Comparison of ENCODE assay signal across 18 cellular contexts in the genomic region with DNA sequence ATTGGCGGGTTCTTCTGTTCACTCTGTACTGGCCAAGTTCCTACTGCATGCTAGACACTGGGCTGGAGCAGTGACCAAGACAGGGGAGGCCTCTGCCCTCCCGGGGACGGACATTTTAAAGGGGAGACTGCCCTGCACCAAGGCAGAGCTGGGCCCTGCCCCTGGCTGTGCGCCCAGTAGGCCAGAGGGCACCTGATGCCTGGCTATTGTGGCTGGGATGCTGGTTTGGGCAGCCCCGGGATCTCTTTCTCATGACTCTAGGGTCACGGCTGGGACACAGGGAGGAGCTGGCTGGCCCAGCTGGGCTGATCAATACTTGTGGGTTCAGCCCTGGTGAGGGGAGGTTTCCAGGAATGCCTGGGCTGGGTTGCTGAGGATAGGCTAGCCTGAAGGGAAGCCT. TPM values are rescaled to one million over a fixed set of nuclear protein-coding genes. Genes with fewer than 3 reads are reported as not detected.
DNase-seq lines count a peak whose midpoint lies in the region; ATAC-seq and TF ChIP-seq lines count a peak whose summit lies in the region.
"Had no signal": no experiment of that assay in that cellular context is flagged by ENCODE, and none has a peak within 500 bp of the region (broad histone marks: within the 10 kb centered on the region; RNA-seq: fewer than 3 reads in every experiment).

No MANE protein-coding gene starts in this region.

- DNase-seq in H7 = peak; percentile 53
- peak in 3 of 4 donors; percentile 46 to 57 (median 56) for DNase-seq in body of pancreas
- peak; percentile 79 for DNase-seq in left ventricle myocardium superior
- no peak for DNase-seq in kidney tubule cell (ENCODE audit: low spot score)
- DNase-seq in endodermal cell = no peak
- DNase-seq in stimulated activated naive CD4-positive, alpha-beta T cell (lab: John Stamatoyannopoulos, UW) = no peak
- DNase-seq: activated CD4-positive, alpha-beta memory T cell treated with anti-CD3 and anti-CD28 coated beads, Interleukin-2, amount 10 ng/mL, durations not matched to agents 7 days and 5 days; NCI-H187 treated with DMSO at 0.1 percent for 48 hours; NCI-H446; WERI-Rb-1 had no signal

- H3K27me3 ChIP-seq in H7 (ENCODE audit: control insufficient read depth, insufficient read depth, low read length) (0 out of 2 replicates have a peak, but pooled peaks cover 1% of the 10 kb centered on the region), body of pancreas (no peaks in the 10 kb centered on the region), parathyroid adenoma (ENCODE audit: control insufficient read depth, insufficient read depth, low read length) (no peaks in the 10 kb centered on the region), endodermal cell (ENCODE audit: control insufficient read depth, insufficient read depth, low read length, poor library complexity, severe bottlenecking) (no peaks in the 10 kb centered on the region)

- H3K4me3 Mint-ChIP-seq in endodermal cell = no peak overlapping the region
- H3K4me3 Mint-ChIP-seq: activated CD4-positive, alpha-beta memory T cell treated with anti-CD3 and anti-CD28 coated beads, Interleukin-2, amount 10 ng/mL, durations not matched to agents 7 days and 5 days; IgD-negative memory B cell; naive thymus-derived CD8-positive, alpha-beta T cell had no signal

- H3K4me1 ChIP-seq in body of pancreas (peaks cover 15% of the 10 kb centered on the region), parathyroid adenoma (peaks cover 16% of the 10 kb centered on the region), endodermal cell (ENCODE audit: control insufficient read depth, insufficient read depth, low read length) (no peaks in the 10 kb centered on the region)

- H3K4me1 Mint-ChIP-seq in endodermal cell = no peaks in the 10 kb centered on the region

- TF ChIP-seq CTCF in body of pancreas (IDR thresholded peaks at IDR 0.05) (no peak), parathyroid adenoma (IDR thresholded peaks at IDR 0.05) (no peak), endodermal cell (conservative IDR thresholded peaks at IDR 0.05) (no peak)

- ATAC-seq in body of pancreas (peak; percentile 50), left ventricle myocardium superior (peak; percentile 64), GM21367 (IDR thresholded peaks at IDR 0.05; ENCODE audit: unreplicated experiment) (no peak)
- ATAC-seq: naive thymus-derived CD8-positive, alpha-beta T cell had no signal

- H3K9me3 ChIP-seq in body of pancreas (no peaks in the 10 kb centered on the region), parathyroid adenoma (ENCODE audit: control insufficient read depth, low read length) (no peaks in the 10 kb centered on the region), endodermal cell (ENCODE audit: control insufficient read depth, low read length) (no peaks in the 10 kb centered on the region)

- H3K9ac ChIP-seq in parathyroid adenoma = no peak overlapping the region
- H3K9ac ChIP-seq in endodermal cell (ENCODE audit: extremely low read depth, low read length, poor library complexity, severe bottlenecking) = no peak overlapping the region

- no peak overlapping the region for H3K27ac Mint-ChIP-seq in endodermal cell
- H3K27ac Mint-ChIP-seq: activated CD4-positive, alpha-beta memory T cell treated with anti-CD3 and anti-CD28 coated beads, Interleukin-2, amount 10 ng/mL, durations not matched to agents 7 days and 5 days; IgD-negative memory B cell had no signal

- H3K36me3 Mint-ChIP-seq in endodermal cell (ENCODE audit: low read depth) = peaks cover 12% of the 10 kb centered on the region
- H3K36me3 Mint-ChIP-seq: IgD-negative memory B cell had no signal

- H3K27ac ChIP-seq in body of pancreas (peak overlapping the region in 2 of 4 donors; percentile 1 to 16), parathyroid adenoma (no peak overlapping the region), endodermal cell (ENCODE audit: low read depth, low read length) (no peak overlapping the region)
- H3K27ac ChIP-seq: WERI-Rb-1 had no signal

- 65 to 66% methylated on average over 3 to 6 of the region's 6 CpGs for WGBS in body of pancreas, 2 donors
- WGBS in endodermal cell (ENCODE audit: insufficient coverage in 1 of 2, insufficient read length in 1 of 2), 2 experiments = 91% methylated on average over 6 of the region's 6 CpGs

- H3K4me2 ChIP-seq in parathyroid adenoma (ENCODE audit: low read length) = peak overlapping the region; percentile 15

- H3K4me3 ChIP-seq in H7 (ENCODE audit: insufficient read depth, low read depth, low read length) (no peak overlapping the region), body of pancreas (no peak overlapping the region), parathyroid adenoma (ENCODE audit: low read depth, low read length) (no peak overlapping the region), endodermal cell (ENCODE audit: low read length) (no peak overlapping the region)

- H3K79me2 ChIP-seq in parathyroid adenoma = no peaks in the 10 kb centered on the region

- H2AFZ ChIP-seq in parathyroid adenoma = no peak overlapping the region

- peaks cover 48% of the 10 kb centered on the region for H3K27me3 Mint-ChIP-seq in endodermal cell (ENCODE audit: insufficient read depth)
- H3K27me3 Mint-ChIP-seq: activated CD4-positive, alpha-beta memory T cell treated with anti-CD3 and anti-CD28 coated beads, Interleukin-2, amount 10 ng/mL, durations not matched to agents 7 days and 5 days; IgD-negative memory B cell; naive thymus-derived CD8-positive, alpha-beta T cell had no signal

- no peak for TF ChIP-seq POLR2A in body of pancreas (IDR thresholded peaks at IDR 0.05)

- H3K9me3 Mint-ChIP-seq in endodermal cell = no peaks in the 10 kb centered on the region
- H3K9me3 Mint-ChIP-seq: activated CD4-positive, alpha-beta memory T cell treated with anti-CD3 and anti-CD28 coated beads, Interleukin-2, amount 10 ng/mL, durations not matched to agents 7 days and 5 days; IgD-negative memory B cell; naive thymus-derived CD8-positive, alpha-beta T cell had no signal

- intact Hi-C loops in body of pancreas (cut with DNase I) = no loop called here
- intact Hi-C loops in left ventricle myocardium superior (cut with micrococcal nuclease) = no loop called here

- H3K36me3 ChIP-seq in H7 (replicated peaks; ENCODE audit: control insufficient read depth, insufficient read depth, low read length) = peaks cover 1% of the 10 kb centered on the region
- no peaks in the 10 kb centered on the region for H3K36me3 ChIP-seq in body of pancreas (replicated peaks in 1 of 2; ENCODE audit: insufficient read depth in 1 of 2, low read depth in 2 of 2)
- H3K36me3 ChIP-seq in parathyroid adenoma (ENCODE audit: control insufficient read depth, insufficient read depth, low read length) = no peaks in the 10 kb centered on the region
- H3K36me3 ChIP-seq in endodermal cell (ENCODE audit: control insufficient read depth, insufficient read depth, low read length) = no peaks in the 10 kb centered on the region
- H3K36me3 ChIP-seq: WERI-Rb-1 had no signal

RNA-seq across cellular contexts. Expression of a gene that starts 17.7 kb away (rescaled TPM):
- total RNA-seq in H7 (2014; rRNA removed; shearing (Covaris generic)) = 7.5 and 8.2 TPM in 2 replicates
- 100 to 1,000 TPM in 1 of 2 donors, 1 to 10 TPM in 1; 8.3 to 357 TPM for total RNA-seq in body of pancreas
- total RNA-seq in left ventricle myocardium superior = 41.0 TPM
- total RNA-seq in endodermal cell = 1 to 10 TPM; 5.9 to 8.1 TPM
- 6.7 TPM for polyA plus RNA-seq in endodermal cell (2013, experiment 1 of 2)
- polyA plus RNA-seq in endodermal cell (2013, experiment 2 of 2) = 7.5 TPM

RNA-seq across cellular contexts. Expression of a gene that starts 19.4 kb away (rescaled TPM):
- 7.8 and 11.5 TPM in 2 replicates for total RNA-seq in H7 (2014; rRNA removed; shearing (Covaris generic))
- not detected for total RNA-seq in body of pancreas
- total RNA-seq in left ventricle myocardium superior = 0.55 TPM
- total RNA-seq in endodermal cell = 1 to 10 TPM; 5.0 to 6.6 TPM
- 12.8 TPM for polyA plus RNA-seq in endodermal cell (2013, experiment 1 of 2)
- polyA plus RNA-seq in endodermal cell (2013, experiment 2 of 2) = 12.1 TPM
- total RNA-seq: activated CD4-positive, alpha-beta memory T cell treated with anti-CD3 and anti-CD28 coated beads, Interleukin-2, amount 10 ng/mL, durations not matched to agents 7 days and 5 days; naive thymus-derived CD8-positive, alpha-beta T cell; pulmonary artery endothelial cell; T-helper 1 cell treated with Interleukin-12 subunit alpha and Interleukin-12 subunit beta and Interleukin-4 antibody, amounts not matched to agents 30 ng/mL and 1 ng/mL, for 36 hours had no signal

RNA-seq across cellular contexts. Expression of a gene that starts 33.3 kb away (rescaled TPM):
- total RNA-seq in H7 (2014; rRNA removed; shearing (Covaris generic)) = not detected in 2 replicates
- total RNA-seq in body of pancreas (10 to 100 TPM in 1 of 2 donors, 1 to 10 TPM in 1; 6.3 to 19.2 TPM), left ventricle myocardium superior (not detected), endodermal cell (under 1 TPM in 1 of 2 donors, not detected in 1; 0.37 TPM)
- not detected for polyA plus RNA-seq in endodermal cell (2013, experiment 1 of 2)
- not detected for polyA plus RNA-seq in endodermal cell (2013, experiment 2 of 2)
- total RNA-seq: activated CD4-positive, alpha-beta memory T cell treated with anti-CD3 and anti-CD28 coated beads, Interleukin-2, amount 10 ng/mL, durations not matched to agents 7 days and 5 days; naive thymus-derived CD8-positive, alpha-beta T cell; pulmonary artery endothelial cell; subcutaneous adipose tissue; T-helper 1 cell treated with Interleukin-12 subunit alpha and Interleukin-12 subunit beta and Interleukin-4 antibody, amounts not matched to agents 30 ng/mL and 1 ng/mL, for 36 hours had no signal
- polyA plus RNA-seq: AG04450; naive thymus-derived CD8-positive, alpha-beta T cell had no signal

Comparison
In these comparisons a context has a peak if more than half of its experiments do, and no peak if none do; other contexts are left out.
1. DNase-seq: peak in H7 (single experiment), body of pancreas (3 of 4) and left ventricle myocardium superior (single experiment); none in kidney tubule cell (single experiment), endodermal cell (single experiment) and stimulated activated naive CD4-positive, alpha-beta T cell (0 of 6).